In genomic region chr9:93698140-93698908, GRCh38 we compare ENCODE assay signal across 14 cellular contexts.
A peak's percentile ranks its signal among the peaks of the same experiment; 100 is the strongest.
DNase-seq lines count a peak whose midpoint lies in the region; ATAC-seq, FAIRE-seq and TF ChIP-seq lines count a peak whose summit lies in the region.
"Had no signal": no experiment of that assay in that cellular context is flagged by ENCODE, and none has a peak within 500 bp of the region (broad histone marks: within the 10 kb centered on the region; RNA-seq: fewer than 3 reads in every experiment).

No MANE protein-coding gene starts in this region.

- no peaks in the 10 kb centered on the region for H3K36me3 Mint-ChIP-seq in activated CD4-positive, alpha-beta T cell treated with anti-CD3 and anti-CD28 coated beads, Interleukin-2, amount 10 ng/mL, durations not matched to agents 24 days and 14 days (ENCODE audit: low read depth)
- H3K36me3 Mint-ChIP-seq: CD8-positive, alpha-beta memory T cell had no signal

- H3K4me1 ChIP-seq in K562 (replicated peaks in 1 of 2; ENCODE audit: control insufficient read depth in 2 of 2, insufficient read depth in 2 of 2, low read length in 2 of 2) (peaks cover 0 to 6% of the 10 kb centered on the region in 2 experiments; a peak in 1 of 5 replicates), neuronal stem cell (ENCODE audit: control insufficient read depth in 2 of 2, insufficient read depth in 1 of 2, low read depth in 1 of 2, low read length in 2 of 2) (no peaks in the 10 kb centered on the region), aorta (ENCODE audit: control insufficient read depth in 1 of 2, insufficient read depth in 2 of 2, low read length in 2 of 2) (no peaks in the 10 kb centered on the region)

- H2AFZ ChIP-seq in K562 (ENCODE audit: low read depth, low read length) = peak overlapping the region; percentile 38; the same call in 1 of the 2 replicates
- peak overlapping the region; percentile 11 for H2AFZ ChIP-seq in neuronal stem cell (ENCODE audit: low read length)

- no peak overlapping the region for H2BK15ac ChIP-seq in neuronal stem cell (ENCODE audit: low read length)

- no peak overlapping the region for H3K4ac ChIP-seq in neuronal stem cell (ENCODE audit: low read length)

- H3K9me3 Mint-ChIP-seq in activated CD4-positive, alpha-beta T cell treated with anti-CD3 and anti-CD28 coated beads, Interleukin-2, amount 10 ng/mL, durations not matched to agents 24 days and 14 days = peaks cover 3% of the 10 kb centered on the region

- no peak overlapping the region for H4K8ac ChIP-seq in neuronal stem cell (ENCODE audit: low read depth, low read length)

- H3K79me2 ChIP-seq in K562 (ENCODE audit: control insufficient read depth, insufficient read depth, low read length) = no peaks in the 10 kb centered on the region

- no peak overlapping the region for H3K27ac Mint-ChIP-seq in activated CD4-positive, alpha-beta T cell treated with anti-CD3 and anti-CD28 coated beads, Interleukin-2, amount 10 ng/mL, durations not matched to agents 24 days and 14 days
- H3K27ac Mint-ChIP-seq: CD8-positive, alpha-beta memory T cell had no signal

- no peaks in the 10 kb centered on the region for H3K79me1 ChIP-seq in neuronal stem cell (ENCODE audit: low read depth, low read length)

- no TSS peak for BruUV-seq in K562 (replicated peaks; lab: Mats Ljungman, UMichigan)

- TF ChIP-seq EP300 in K562 (IDR thresholded peaks at IDR 0.05; ENCODE audit: low read length) = no peak

- H3K4me3 Mint-ChIP-seq in activated CD4-positive, alpha-beta T cell treated with anti-CD3 and anti-CD28 coated beads, Interleukin-2, amount 10 ng/mL, durations not matched to agents 24 days and 14 days = no peak overlapping the region
- H3K4me3 Mint-ChIP-seq: CD8-positive, alpha-beta memory T cell had no signal

- H3K14ac ChIP-seq in neuronal stem cell (ENCODE audit: low read length) = no peak overlapping the region

- intact Hi-C loops in activated CD4-positive, alpha-beta T cell treated with anti-CD3 and anti-CD28 coated beads, Interleukin-2, amount 10 ng/mL, durations not matched to agents 24 days and 14 days (cut with micrococcal nuclease) = no loop called here
- intact Hi-C loops in K562 (cut with micrococcal nuclease) (no loop called here), aorta (cut with DNase I) (no loop called here)

- no peak overlapping the region for H2BK12ac ChIP-seq in neuronal stem cell (ENCODE audit: low read length)

- H3K9me3 ChIP-seq in K562 (replicated peaks; ENCODE audit: control insufficient read depth, insufficient read depth, low read depth, low read length) = 0 out of 2 replicates have a peak, but pooled peaks cover 1% of the 10 kb centered on the region
- peaks cover 3 to 11% of the 10 kb centered on the region in 2 donors for H3K9me3 ChIP-seq in neuronal stem cell (replicated peaks in 1 of 2; ENCODE audit: control insufficient read depth in 2 of 2, insufficient read depth in 1 of 2, low read depth in 1 of 2, low read length in 2 of 2)
- H3K9me3 ChIP-seq in aorta (ENCODE audit: control insufficient read depth, low read length) = no peaks in the 10 kb centered on the region

- no peaks in the 10 kb centered on the region for H4K20me1 ChIP-seq in K562 (replicated peaks; ENCODE audit: control insufficient read depth, insufficient read depth, low read length)

- TF ChIP-seq CTCF in K562 (IDR thresholded peaks at IDR 0.05 in 2 of 3, conservative IDR thresholded peaks at IDR 0.05 in 1 of 3; ENCODE audit: insufficient read depth in 2 of 3, low read depth in 1 of 3, low read length in 3 of 3) = no peak

- H3K4me1 Mint-ChIP-seq in activated CD4-positive, alpha-beta T cell treated with anti-CD3 and anti-CD28 coated beads, Interleukin-2, amount 10 ng/mL, durations not matched to agents 24 days and 14 days = no peaks in the 10 kb centered on the region
- H3K4me1 Mint-ChIP-seq: CD8-positive, alpha-beta memory T cell had no signal

- no peak overlapping the region for H3K4me2 ChIP-seq in K562 (ENCODE audit: insufficient read depth, low read length)
- no peak overlapping the region for H3K4me2 ChIP-seq in neuronal stem cell (ENCODE audit: insufficient read depth, low read length, poor library complexity, severe bottlenecking)
- H3K4me2 ChIP-seq: KMS-11 had no signal

- H3K9me1 ChIP-seq in K562 (ENCODE audit: control insufficient read depth, insufficient read depth, low read length) = no peaks in the 10 kb centered on the region

- no peak overlapping the region for H2BK5ac ChIP-seq in neuronal stem cell (ENCODE audit: low read length)

- peak overlapping the region; percentile 31 for H3K18ac ChIP-seq in neuronal stem cell (ENCODE audit: low read length)

- peak; percentile 49 for DNase-seq in activated CD4-positive, alpha-beta T cell treated with anti-CD3 and anti-CD28 coated beads, Interleukin-2, amount 10 ng/mL, durations not matched to agents 24 days and 14 days
- DNase-seq in activated CD4-positive, alpha-beta T cell treated with anti-CD3 and anti-CD28 coated beads for 1 hour = no peak
- DNase-seq in K562 (ENCODE audit: extremely low read depth in 1 of 4, low spot score in 3 of 4) (peak in 1 of 4 experiments; percentile 2), neuronal stem cell (ENCODE audit: low spot score) (no peak), aorta (peak in 1 of 2 donors; percentile 45), NCI-H226 (no peak), GDM1 (lab: John Stamatoyannopoulos, UW) (no peak)
- DNase-seq: CD8-positive, alpha-beta memory T cell; NCI-H524 treated with DMSO at 0.1 percent for 48 hours; SHP77 had no signal

- no peak for TF ChIP-seq POLR2A in K562 (conservative IDR thresholded peaks at IDR 0.05)

- H3K27ac ChIP-seq in K562 (ENCODE audit: extremely low read depth, low read depth, low read length) = no peak overlapping the region
- H3K27ac ChIP-seq in neuronal stem cell (replicated peaks; ENCODE audit: low read length) = no peak overlapping the region
- no peak overlapping the region for H3K27ac ChIP-seq in aorta (ENCODE audit: low read depth in 1 of 2, low read length in 2 of 2)
- H3K27ac ChIP-seq: KMS-11 had no signal

- H3K27me3 ChIP-seq in K562 (ENCODE audit: control insufficient read depth in 2 of 2, insufficient read depth in 2 of 2, low read length in 2 of 2) (peaks cover 18 to 31% of the 10 kb centered on the region in 2 experiments; a peak in 4 of 5 replicates), neuronal stem cell (ENCODE audit: control insufficient read depth in 3 of 3, insufficient read depth in 3 of 3, low read depth in 1 of 3, low read length in 3 of 3) (no peaks in the 10 kb centered on the region), aorta (ENCODE audit: control insufficient read depth in 1 of 2, insufficient read depth in 2 of 2, low read length in 1 of 2) (no peaks in the 10 kb centered on the region)

- POLR2A ChIA-PET in K562 (lab: Yijun Ruan, JAX) = no interaction called here

- H3K9ac ChIP-seq in K562 (ENCODE audit: insufficient read depth in 1 of 2, low read depth in 2 of 2, low read length in 2 of 2) (no peak overlapping the region), neuronal stem cell (ENCODE audit: low read depth, low read length, poor library complexity) (no peak overlapping the region)
- H3K9ac ChIP-seq: KMS-11 had no signal

- FAIRE-seq in K562 (lab: Jason Lieb, UNC) = no peak
- FAIRE-seq: GM18507, H1 had no signal

- H3K4me3 ChIP-seq in K562 (no peak overlapping the region), neuronal stem cell (ENCODE audit: low read length in 2 of 2) (no peak overlapping the region), aorta (ENCODE audit: low read length in 2 of 2) (no peak overlapping the region)

- CTCF ChIA-PET in K562 (lab: Yijun Ruan, JAX; ENCODE audit: low intra/inter-chr PET ratio) = no interaction called here

- no peak overlapping the region for H2BK120ac ChIP-seq in neuronal stem cell (ENCODE audit: low read depth, low read length)

- in situ Hi-C loops in K562 (cut with MboI) = loop anchor here (25.0 kb wide), 1 partner anchor 514 kb away; no protein-coding TSS in a partner anchor

- no peak for TF ChIP-seq RAD21 in K562 (CRISPR knock-in tag; conservative IDR thresholded peaks at IDR 0.05 in 1 of 2, IDR thresholded peaks at IDR 0.05 in 1 of 2)

- no peak overlapping the region for H3K23ac ChIP-seq in neuronal stem cell (ENCODE audit: low read depth, low read length, poor library complexity)

- H3K27me3 Mint-ChIP-seq in activated CD4-positive, alpha-beta T cell treated with anti-CD3 and anti-CD28 coated beads, Interleukin-2, amount 10 ng/mL, durations not matched to agents 24 days and 14 days = peaks cover 3% of the 10 kb centered on the region

- under 1% methylated on average over 9 of the region's 16 CpGs for WGBS in K562 (ENCODE audit: insufficient coverage, low coverage, missing lambda C conversion rate)
- whole genome bisulfite sequencing in neuronal stem cell (ENCODE audit: extremely low coverage in 2 of 2, insufficient read length in 2 of 2, insufficient replicate concordance in 1 of 2), 2 donors = no CpG with 5 or more reads among the region's 16 CpGs
- WGBS in aorta, 2 donors = 77 to 83% methylated on average over 15 to 16 of the region's 16 CpGs

- no peak overlapping the region for H2AK5ac ChIP-seq in neuronal stem cell (ENCODE audit: low read depth, low read length)

- no peak overlapping the region for H4K91ac ChIP-seq in neuronal stem cell (ENCODE audit: low read depth, low read length, poor library complexity)

- ATAC-seq in K562 (no peak; the same call in 2 of the 3 replicates), aorta (ENCODE audit: low FRiP score) (peak; percentile 22), HG02870 (IDR thresholded peaks at IDR 0.05; ENCODE audit: unreplicated experiment) (no peak)

- H3K36me3 ChIP-seq in K562 (ENCODE audit: control insufficient read depth, insufficient read depth, low read length) = no peaks in the 10 kb centered on the region
- no peaks in the 10 kb centered on the region for H3K36me3 ChIP-seq in neuronal stem cell (replicated peaks in 1 of 2; ENCODE audit: control insufficient read depth in 2 of 2, insufficient read depth in 2 of 2, low read length in 2 of 2)
- H3K36me3 ChIP-seq in aorta (ENCODE audit: control insufficient read depth in 1 of 2, insufficient read depth in 2 of 2, low read length in 1 of 2) = no peaks in the 10 kb centered on the region

TF ChIP-seq in K562, 482 proteins besides CTCF, POLR2A, EP300 and RAD21:
- TF ChIP-seq NCOR1 (IDR thresholded peaks at IDR 0.05) = no peak
- TF ChIP-seq, protein P1, sequence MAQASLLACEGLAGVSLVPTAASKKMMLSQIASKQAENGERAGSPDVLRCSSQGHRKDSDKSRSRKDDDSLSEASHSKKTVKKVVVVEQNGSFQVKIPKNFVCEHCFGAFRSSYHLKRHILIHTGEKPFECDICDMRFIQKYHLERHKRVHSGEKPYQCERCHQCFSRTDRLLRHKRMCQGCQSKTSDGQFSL (CRISPR knock-in tag; IDR thresholded peaks at IDR 0.05) = no peak
- TF ChIP-seq, protein P1 (tag; IDR thresholded peaks at IDR 0.05) = no peak
- no peak for TF ChIP-seq FIP1L1 (IDR thresholded peaks at IDR 0.05; ENCODE audit: low read depth, low read length, poor library complexity, severe bottlenecking)
- TF ChIP-seq U2AF2 (optimal IDR thresholded peaks at IDR 0.05; ENCODE audit: low read depth, low read length) = no peak
